In the genomic region with DNA sequence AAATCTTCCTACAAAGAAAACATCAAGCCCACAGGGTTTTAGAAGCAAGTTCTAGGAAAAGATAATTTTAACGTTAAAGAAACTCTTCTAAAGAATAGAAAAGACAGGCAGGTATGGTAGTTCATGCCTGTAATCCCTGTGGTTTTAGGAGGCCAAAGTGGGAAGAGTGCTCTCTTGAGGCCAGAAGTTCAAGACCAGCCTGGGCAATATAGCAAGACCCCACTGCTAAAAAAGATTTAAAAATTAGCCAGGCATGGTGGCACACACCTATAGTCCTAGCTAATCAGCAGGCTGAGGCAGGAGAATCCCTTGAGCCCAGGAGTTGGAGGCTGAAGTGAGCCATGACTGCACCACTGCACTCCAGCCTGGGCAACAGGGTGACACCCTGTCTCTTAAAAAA, we compare ENCODE assay signal across 10 cellular contexts.
"Had no signal": no experiment of that assay in that cellular context is flagged by ENCODE, and none has a peak within 500 bp of the region (broad histone marks: within the 10 kb centered on the region; RNA-seq: fewer than 3 reads in every experiment).

No MANE protein-coding gene starts in this region.

- FAIRE-seq: H1, H54, K562 had no signal

- H3K4me2 ChIP-seq: GM23338 had no signal

- H2AFZ ChIP-seq: GM23338 had no signal

- H3K9me3 Mint-ChIP-seq: GM23338, H9, HFFc6 had no signal

- H3K4me1 Mint-ChIP-seq: GM23338, H9 had no signal

- ATAC-seq: GM23338, K562 had no signal

- DNase-seq: H9, HCEC 1CT, HFFc6, IMR-90, KG1 had no signal

- H3K27ac Mint-ChIP-seq: GM23338, H9, HFFc6 had no signal

- H3K4me3 Mint-ChIP-seq: GM23338, H9, HFFc6 had no signal

- H3K4me3 ChIP-seq: GM23338, K562 had no signal

- H3K27ac ChIP-seq: HL-60 had no signal
